In the genomic region with DNA sequence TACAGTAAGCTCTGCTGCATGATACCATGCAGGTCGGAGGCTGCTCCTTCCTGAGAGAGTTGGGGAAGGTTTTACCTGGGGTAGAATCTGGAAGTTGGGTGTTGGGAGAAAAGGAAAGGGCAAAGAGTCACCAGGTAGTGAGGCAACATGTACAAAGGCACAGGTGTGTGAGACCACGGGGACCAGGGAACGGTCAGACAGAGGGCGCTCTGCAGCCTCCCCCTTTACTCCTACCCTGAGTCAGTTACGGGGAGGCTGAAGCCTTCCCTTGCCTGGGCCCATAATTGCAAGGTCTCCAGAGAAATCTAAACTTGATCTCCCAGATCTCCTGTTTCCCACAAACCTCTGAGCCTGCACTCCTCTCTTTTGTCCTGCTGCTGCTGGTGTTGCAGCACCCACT, we compare ENCODE assay signal across 1 cellular context.
TF ChIP-seq lines count a peak whose summit lies in the region.

No MANE protein-coding gene starts in this region.

TF ChIP-seq in GM12878, 131 proteins besides CTCF, POLR2A, EP300 and RAD21 (continued from another document):
- TF ChIP-seq ZNF384 (IDR thresholded peaks at IDR 0.05; ENCODE audit: borderline replicate concordance, low read depth, low read length) (no peak), ZNF622 (IDR thresholded peaks at IDR 0.05) (no peak)
- TF ChIP-seq, protein P1, sequence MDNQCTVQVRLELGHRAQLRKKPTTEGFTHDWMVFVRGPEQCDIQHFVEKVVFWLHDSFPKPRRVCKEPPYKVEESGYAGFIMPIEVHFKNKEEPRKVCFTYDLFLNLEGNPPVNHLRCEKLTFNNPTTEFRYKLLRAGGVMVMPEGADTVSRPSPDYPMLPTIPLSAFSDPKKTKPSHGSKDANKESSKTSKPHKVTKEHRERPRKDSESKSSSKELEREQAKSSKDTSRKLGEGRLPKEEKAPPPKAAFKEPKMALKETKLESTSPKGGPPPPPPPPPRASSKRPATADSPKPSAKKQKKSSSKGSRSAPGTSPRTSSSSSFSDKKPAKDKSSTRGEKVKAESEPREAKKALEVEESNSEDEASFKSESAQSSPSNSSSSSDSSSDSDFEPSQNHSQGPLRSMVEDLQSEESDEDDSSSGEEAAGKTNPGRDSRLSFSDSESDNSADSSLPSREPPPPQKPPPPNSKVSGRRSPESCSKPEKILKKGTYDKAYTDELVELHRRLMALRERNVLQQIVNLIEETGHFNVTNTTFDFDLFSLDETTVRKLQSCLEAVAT (IDR thresholded peaks at IDR 0.05): no peak
- TF ChIP-seq, protein P2, sequence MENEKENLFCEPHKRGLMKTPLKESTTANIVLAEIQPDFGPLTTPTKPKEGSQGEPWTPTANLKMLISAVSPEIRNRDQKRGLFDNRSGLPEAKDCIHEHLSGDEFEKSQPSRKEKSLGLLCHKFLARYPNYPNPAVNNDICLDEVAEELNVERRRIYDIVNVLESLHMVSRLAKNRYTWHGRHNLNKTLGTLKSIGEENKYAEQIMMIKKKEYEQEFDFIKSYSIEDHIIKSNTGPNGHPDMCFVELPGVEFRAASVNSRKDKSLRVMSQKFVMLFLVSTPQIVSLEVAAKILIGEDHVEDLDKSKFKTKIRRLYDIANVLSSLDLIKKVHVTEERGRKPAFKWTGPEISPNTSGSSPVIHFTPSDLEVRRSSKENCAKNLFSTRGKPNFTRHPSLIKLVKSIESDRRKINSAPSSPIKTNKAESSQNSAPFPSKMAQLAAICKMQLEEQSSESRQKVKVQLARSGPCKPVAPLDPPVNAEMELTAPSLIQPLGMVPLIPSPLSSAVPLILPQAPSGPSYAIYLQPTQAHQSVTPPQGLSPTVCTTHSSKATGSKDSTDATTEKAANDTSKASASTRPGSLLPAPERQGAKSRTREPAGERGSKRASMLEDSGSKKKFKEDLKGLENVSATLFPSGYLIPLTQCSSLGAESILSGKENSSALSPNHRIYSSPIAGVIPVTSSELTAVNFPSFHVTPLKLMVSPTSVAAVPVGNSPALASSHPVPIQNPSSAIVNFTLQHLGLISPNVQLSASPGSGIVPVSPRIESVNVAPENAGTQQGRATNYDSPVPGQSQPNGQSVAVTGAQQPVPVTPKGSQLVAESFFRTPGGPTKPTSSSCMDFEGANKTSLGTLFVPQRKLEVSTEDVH (IDR thresholded peaks at IDR 0.05; ENCODE audit: low read depth, partially characterized antibody): no peak
